1 cellular context compared by ENCODE assay signal in the genomic region with DNA sequence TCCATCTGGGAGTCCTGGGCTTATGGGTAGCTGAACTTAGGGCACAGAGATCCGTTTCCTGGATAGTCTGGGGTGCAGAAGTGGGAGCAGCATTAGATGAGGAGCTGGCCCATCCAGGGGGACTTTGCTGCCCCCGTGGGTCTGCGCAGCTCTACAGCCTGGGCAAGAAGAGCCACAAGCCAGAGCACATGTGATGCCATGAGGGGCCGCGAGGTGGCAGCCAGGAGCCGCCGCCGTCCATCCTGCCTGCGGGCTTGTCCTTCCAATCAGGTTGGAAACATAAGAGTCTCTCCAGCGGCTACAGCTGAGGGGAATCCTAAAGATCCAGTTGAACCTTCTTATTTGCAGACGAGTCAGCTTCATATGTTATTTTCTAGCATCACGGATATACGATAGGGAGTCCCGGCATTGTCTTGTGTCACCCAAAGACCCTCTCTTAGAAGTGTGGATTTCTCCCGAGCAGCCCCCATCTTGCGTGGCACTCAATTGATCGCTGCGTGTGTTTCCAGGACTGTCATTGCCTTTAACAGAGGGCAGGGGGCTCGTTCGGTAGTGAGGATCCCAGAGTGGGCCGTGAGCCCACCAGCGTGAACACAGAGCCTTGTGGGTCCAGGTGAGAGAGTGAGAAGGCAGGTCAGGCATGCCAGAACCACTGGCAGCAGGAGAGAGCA.
TF ChIP-seq lines count a peak whose summit lies in the region.

No MANE protein-coding gene starts in this region.

TF ChIP-seq in HepG2, 621 proteins besides CTCF, POLR2A, EP300 and RAD21 (continued from another document and continues in another):
- TF ChIP-seq, protein P1, sequence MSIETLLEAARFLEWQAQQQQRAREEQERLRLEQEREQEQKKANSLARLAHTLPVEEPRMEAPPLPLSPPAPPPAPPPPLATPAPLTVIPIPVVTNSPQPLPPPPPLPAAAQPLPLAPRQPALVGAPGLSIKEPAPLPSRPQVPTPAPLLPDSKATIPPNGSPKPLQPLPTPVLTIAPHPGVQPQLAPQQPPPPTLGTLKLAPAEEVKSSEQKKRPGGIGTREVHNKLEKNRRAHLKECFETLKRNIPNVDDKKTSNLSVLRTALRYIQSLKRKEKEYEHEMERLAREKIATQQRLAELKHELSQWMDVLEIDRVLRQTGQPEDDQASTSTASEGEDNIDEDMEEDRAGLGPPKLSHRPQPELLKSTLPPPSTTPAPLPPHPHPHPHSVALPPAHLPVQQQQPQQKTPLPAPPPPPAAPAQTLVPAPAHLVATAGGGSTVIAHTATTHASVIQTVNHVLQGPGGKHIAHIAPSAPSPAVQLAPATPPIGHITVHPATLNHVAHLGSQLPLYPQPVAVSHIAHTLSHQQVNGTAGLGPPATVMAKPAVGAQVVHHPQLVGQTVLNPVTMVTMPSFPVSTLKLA (IDR thresholded peaks at IDR 0.05), result peak; percentile 66
- TF ChIP-seq, protein P2, sequence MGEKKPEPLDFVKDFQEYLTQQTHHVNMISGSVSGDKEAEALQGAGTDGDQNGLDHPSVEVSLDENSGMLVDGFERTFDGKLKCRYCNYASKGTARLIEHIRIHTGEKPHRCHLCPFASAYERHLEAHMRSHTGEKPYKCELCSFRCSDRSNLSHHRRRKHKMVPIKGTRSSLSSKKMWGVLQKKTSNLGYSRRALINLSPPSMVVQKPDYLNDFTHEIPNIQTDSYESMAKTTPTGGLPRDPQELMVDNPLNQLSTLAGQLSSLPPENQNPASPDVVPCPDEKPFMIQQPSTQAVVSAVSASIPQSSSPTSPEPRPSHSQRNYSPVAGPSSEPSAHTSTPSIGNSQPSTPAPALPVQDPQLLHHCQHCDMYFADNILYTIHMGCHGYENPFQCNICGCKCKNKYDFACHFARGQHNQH (CRISPR knock-in tag; IDR thresholded peaks at IDR 0.05), result peak; percentile 51; the same call in 1 of the 2 replicates
- TF ChIP-seq, protein P3, sequence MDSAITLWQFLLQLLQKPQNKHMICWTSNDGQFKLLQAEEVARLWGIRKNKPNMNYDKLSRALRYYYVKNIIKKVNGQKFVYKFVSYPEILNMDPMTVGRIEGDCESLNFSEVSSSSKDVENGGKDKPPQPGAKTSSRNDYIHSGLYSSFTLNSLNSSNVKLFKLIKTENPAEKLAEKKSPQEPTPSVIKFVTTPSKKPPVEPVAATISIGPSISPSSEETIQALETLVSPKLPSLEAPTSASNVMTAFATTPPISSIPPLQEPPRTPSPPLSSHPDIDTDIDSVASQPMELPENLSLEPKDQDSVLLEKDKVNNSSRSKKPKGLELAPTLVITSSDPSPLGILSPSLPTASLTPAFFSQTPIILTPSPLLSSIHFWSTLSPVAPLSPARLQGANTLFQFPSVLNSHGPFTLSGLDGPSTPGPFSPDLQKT (CRISPR knock-in tag; IDR thresholded peaks at IDR 0.05; ENCODE audit: borderline replicate concordance), result no peak
- TF ChIP-seq, protein P4, sequence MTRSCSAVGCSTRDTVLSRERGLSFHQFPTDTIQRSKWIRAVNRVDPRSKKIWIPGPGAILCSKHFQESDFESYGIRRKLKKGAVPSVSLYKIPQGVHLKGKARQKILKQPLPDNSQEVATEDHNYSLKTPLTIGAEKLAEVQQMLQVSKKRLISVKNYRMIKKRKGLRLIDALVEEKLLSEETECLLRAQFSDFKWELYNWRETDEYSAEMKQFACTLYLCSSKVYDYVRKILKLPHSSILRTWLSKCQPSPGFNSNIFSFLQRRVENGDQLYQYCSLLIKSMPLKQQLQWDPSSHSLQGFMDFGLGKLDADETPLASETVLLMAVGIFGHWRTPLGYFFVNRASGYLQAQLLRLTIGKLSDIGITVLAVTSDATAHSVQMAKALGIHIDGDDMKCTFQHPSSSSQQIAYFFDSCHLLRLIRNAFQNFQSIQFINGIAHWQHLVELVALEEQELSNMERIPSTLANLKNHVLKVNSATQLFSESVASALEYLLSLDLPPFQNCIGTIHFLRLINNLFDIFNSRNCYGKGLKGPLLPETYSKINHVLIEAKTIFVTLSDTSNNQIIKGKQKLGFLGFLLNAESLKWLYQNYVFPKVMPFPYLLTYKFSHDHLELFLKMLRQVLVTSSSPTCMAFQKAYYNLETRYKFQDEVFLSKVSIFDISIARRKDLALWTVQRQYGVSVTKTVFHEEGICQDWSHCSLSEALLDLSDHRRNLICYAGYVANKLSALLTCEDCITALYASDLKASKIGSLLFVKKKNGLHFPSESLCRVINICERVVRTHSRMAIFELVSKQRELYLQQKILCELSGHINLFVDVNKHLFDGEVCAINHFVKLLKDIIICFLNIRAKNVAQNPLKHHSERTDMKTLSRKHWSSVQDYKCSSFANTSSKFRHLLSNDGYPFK (CRISPR knock-in tag; IDR thresholded peaks at IDR 0.05; ENCODE audit: borderline replicate concordance), result 0 out of 2 replicates have a peak, but pooled peaks have one; percentile 26
- TF ChIP-seq KDM4B (CRISPR knock-in tag; IDR thresholded peaks at IDR 0.05) (peak; percentile 72; the same call in 1 of the 2 replicates), ATRX (CRISPR knock-in tag; IDR thresholded peaks at IDR 0.05; ENCODE audit: borderline replicate concordance) (no peak), NFYB (CRISPR knock-in tag; IDR thresholded peaks at IDR 0.05) (0 out of 2 replicates have a peak, but pooled peaks have one; percentile 13), TSC22D2 (CRISPR knock-in tag; IDR thresholded peaks at IDR 0.05; ENCODE audit: borderline replicate concordance) (peak; percentile 82; the same call in 1 of the 2 replicates), ZNF839 (CRISPR knock-in tag; IDR thresholded peaks at IDR 0.05; ENCODE audit: borderline replicate concordance) (peak; percentile 13; the same call in 1 of the 2 replicates), NFRKB (IDR thresholded peaks at IDR 0.05) (no peak), GABPB1 (CRISPR knock-in tag; IDR thresholded peaks at IDR 0.05) (0 out of 2 replicates have a peak, but pooled peaks have one; percentile 35), SMARCC2 (IDR thresholded peaks at IDR 0.05) (no peak), ATF7 (IDR thresholded peaks at IDR 0.05) (no peak), ATF7 (CRISPR knock-in tag; IDR thresholded peaks at IDR 0.05) (no peak), ZFAT (CRISPR knock-in tag; conservative IDR thresholded peaks at IDR 0.05) (no peak), MZF1 (CRISPR knock-in tag; IDR thresholded peaks at IDR 0.05; ENCODE audit: borderline replicate concordance) (no peak), CHD4 (IDR thresholded peaks at IDR 0.05; ENCODE audit: borderline replicate concordance, low read length) (no peak), HNRNPUL1 (IDR thresholded peaks at IDR 0.05; ENCODE audit: low read depth, low read length) (no peak), JARID2 (CRISPR knock-in tag; IDR thresholded peaks at IDR 0.05; ENCODE audit: insufficient replicate concordance) (peak; percentile 37), REPIN1 (CRISPR knock-in tag; IDR thresholded peaks at IDR 0.05; ENCODE audit: borderline replicate concordance, low read depth) (0 out of 2 replicates have a peak, but pooled peaks have one; percentile 37), NFIC (IDR thresholded peaks at IDR 0.05; ENCODE audit: low read length) (no peak), KDM2A (CRISPR knock-in tag; IDR thresholded peaks at IDR 0.05; ENCODE audit: borderline replicate concordance, low read depth) (peak; percentile 64; the same call in 1 of the 2 replicates), NR3C1 (CRISPR knock-in tag; IDR thresholded peaks at IDR 0.05) (no peak), ATF1 (CRISPR knock-in tag; IDR thresholded peaks at IDR 0.05) (no peak), RFX3 (CRISPR knock-in tag; IDR thresholded peaks at IDR 0.05) (no peak; the same call in 1 of the 2 replicates), CBX1 (IDR thresholded peaks at IDR 0.05; ENCODE audit: low read depth) (no peak), HMGA1 (CRISPR knock-in tag; conservative IDR thresholded peaks at IDR 0.05) (no peak), ZNF614 (CRISPR knock-in tag; IDR thresholded peaks at IDR 0.05; ENCODE audit: borderline replicate concordance) (peak; percentile 21; the same call in 1 of the 2 replicates)
- TF ChIP-seq, protein P5, sequence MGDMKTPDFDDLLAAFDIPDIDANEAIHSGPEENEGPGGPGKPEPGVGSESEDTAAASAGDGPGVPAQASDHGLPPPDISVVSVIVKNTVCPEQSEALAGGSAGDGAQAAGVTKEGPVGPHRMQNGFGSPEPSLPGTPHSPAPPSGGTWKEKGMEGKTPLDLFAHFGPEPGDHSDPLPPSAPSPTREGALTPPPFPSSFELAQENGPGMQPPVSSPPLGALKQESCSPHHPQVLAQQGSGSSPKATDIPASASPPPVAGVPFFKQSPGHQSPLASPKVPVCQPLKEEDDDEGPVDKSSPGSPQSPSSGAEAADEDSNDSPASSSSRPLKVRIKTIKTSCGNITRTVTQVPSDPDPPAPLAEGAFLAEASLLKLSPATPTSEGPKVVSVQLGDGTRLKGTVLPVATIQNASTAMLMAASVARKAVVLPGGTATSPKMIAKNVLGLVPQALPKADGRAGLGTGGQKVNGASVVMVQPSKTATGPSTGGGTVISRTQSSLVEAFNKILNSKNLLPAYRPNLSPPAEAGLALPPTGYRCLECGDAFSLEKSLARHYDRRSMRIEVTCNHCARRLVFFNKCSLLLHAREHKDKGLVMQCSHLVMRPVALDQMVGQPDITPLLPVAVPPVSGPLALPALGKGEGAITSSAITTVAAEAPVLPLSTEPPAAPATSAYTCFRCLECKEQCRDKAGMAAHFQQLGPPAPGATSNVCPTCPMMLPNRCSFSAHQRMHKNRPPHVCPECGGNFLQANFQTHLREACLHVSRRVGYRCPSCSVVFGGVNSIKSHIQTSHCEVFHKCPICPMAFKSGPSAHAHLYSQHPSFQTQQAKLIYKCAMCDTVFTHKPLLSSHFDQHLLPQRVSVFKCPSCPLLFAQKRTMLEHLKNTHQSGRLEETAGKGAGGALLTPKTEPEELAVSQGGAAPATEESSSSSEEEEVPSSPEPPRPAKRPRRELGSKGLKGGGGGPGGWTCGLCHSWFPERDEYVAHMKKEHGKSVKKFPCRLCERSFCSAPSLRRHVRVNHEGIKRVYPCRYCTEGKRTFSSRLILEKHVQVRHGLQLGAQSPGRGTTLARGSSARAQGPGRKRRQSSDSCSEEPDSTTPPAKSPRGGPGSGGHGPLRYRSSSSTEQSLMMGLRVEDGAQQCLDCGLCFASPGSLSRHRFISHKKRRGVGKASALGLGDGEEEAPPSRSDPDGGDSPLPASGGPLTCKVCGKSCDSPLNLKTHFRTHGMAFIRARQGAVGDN (CRISPR knock-in tag; IDR thresholded peaks at IDR 0.05), result peak; percentile 49
- TF ChIP-seq, protein P6, sequence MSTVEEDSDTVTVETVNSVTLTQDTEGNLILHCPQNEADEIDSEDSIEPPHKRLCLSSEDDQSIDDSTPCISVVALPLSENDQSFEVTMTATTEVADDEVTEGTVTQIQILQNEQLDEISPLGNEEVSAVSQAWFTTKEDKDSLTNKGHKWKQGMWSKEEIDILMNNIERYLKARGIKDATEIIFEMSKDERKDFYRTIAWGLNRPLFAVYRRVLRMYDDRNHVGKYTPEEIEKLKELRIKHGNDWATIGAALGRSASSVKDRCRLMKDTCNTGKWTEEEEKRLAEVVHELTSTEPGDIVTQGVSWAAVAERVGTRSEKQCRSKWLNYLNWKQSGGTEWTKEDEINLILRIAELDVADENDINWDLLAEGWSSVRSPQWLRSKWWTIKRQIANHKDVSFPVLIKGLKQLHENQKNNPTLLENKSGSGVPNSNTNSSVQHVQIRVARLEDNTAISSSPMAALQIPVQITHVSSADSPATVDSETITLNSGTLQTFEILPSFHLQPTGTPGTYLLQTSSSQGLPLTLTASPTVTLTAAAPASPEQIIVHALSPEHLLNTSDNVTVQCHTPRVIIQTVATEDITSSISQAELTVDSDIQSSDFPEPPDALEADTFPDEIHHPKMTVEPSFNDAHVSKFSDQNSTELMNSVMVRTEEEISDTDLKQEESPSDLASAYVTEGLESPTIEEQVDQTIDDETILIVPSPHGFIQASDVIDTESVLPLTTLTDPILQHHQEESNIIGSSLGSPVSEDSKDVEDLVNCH (CRISPR knock-in tag; IDR thresholded peaks at IDR 0.05), result no peak
- TF ChIP-seq, protein P7, sequence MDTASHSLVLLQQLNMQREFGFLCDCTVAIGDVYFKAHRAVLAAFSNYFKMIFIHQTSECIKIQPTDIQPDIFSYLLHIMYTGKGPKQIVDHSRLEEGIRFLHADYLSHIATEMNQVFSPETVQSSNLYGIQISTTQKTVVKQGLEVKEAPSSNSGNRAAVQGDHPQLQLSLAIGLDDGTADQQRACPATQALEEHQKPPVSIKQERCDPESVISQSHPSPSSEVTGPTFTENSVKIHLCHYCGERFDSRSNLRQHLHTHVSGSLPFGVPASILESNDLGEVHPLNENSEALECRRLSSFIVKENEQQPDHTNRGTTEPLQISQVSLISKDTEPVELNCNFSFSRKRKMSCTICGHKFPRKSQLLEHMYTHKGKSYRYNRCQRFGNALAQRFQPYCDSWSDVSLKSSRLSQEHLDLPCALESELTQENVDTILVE (CRISPR knock-in tag; IDR thresholded peaks at IDR 0.05), result peak; percentile 38; the same call in 1 of the 2 replicates
- TF ChIP-seq, protein P8, sequence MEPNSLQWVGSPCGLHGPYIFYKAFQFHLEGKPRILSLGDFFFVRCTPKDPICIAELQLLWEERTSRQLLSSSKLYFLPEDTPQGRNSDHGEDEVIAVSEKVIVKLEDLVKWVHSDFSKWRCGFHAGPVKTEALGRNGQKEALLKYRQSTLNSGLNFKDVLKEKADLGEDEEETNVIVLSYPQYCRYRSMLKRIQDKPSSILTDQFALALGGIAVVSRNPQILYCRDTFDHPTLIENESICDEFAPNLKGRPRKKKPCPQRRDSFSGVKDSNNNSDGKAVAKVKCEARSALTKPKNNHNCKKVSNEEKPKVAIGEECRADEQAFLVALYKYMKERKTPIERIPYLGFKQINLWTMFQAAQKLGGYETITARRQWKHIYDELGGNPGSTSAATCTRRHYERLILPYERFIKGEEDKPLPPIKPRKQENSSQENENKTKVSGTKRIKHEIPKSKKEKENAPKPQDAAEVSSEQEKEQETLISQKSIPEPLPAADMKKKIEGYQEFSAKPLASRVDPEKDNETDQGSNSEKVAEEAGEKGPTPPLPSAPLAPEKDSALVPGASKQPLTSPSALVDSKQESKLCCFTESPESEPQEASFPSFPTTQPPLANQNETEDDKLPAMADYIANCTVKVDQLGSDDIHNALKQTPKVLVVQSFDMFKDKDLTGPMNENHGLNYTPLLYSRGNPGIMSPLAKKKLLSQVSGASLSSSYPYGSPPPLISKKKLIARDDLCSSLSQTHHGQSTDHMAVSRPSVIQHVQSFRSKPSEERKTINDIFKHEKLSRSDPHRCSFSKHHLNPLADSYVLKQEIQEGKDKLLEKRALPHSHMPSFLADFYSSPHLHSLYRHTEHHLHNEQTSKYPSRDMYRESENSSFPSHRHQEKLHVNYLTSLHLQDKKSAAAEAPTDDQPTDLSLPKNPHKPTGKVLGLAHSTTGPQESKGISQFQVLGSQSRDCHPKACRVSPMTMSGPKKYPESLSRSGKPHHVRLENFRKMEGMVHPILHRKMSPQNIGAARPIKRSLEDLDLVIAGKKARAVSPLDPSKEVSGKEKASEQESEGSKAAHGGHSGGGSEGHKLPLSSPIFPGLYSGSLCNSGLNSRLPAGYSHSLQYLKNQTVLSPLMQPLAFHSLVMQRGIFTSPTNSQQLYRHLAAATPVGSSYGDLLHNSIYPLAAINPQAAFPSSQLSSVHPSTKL (CRISPR knock-in tag; IDR thresholded peaks at IDR 0.05), result peak; percentile 15; the same call in 1 of the 2 replicates
- TF ChIP-seq, protein P9, sequence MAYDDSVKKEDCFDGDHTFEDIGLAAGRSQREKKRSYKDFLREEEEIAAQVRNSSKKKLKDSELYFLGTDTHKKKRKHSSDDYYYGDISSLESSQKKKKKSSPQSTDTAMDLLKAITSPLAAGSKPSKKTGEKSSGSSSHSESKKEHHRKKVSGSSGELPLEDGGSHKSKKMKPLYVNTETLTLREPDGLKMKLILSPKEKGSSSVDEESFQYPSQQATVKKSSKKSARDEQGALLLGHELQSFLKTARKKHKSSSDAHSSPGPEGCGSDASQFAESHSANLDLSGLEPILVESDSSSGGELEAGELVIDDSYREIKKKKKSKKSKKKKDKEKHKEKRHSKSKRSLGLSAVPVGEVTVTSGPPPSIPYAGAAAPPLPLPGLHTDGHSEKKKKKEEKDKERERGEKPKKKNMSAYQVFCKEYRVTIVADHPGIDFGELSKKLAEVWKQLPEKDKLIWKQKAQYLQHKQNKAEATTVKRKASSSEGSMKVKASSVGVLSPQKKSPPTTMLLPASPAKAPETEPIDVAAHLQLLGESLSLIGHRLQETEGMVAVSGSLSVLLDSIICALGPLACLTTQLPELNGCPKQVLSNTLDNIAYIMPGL (CRISPR knock-in tag; IDR thresholded peaks at IDR 0.05; ENCODE audit: borderline replicate concordance in 1 of 2, low read depth in 1 of 2), result peak in 1 of 2 experiments; percentile 79; a peak in 2 of 4 replicates
